In genomic region chr10:24207781-24208611, GRCh38 we compare ENCODE assay signal across 1 cellular context.
TF ChIP-seq lines count a peak whose summit lies in the region.

No MANE protein-coding gene starts in this region.

TF ChIP-seq in HepG2, 621 proteins besides CTCF, POLR2A, EP300 and RAD21 (continued from another document and continues in another):
- TF ChIP-seq PRDM15 (CRISPR knock-in tag; IDR thresholded peaks at IDR 0.05), result no peak
- no peak for TF ChIP-seq BRD4 (CRISPR knock-in tag; IDR thresholded peaks at IDR 0.05)
- TF ChIP-seq TERF1 (CRISPR knock-in tag; IDR thresholded peaks at IDR 0.05), result no peak
- no peak for TF ChIP-seq PBX2 (CRISPR knock-in tag; IDR thresholded peaks at IDR 0.05)
- no peak for TF ChIP-seq NFE2 (CRISPR knock-in tag; IDR thresholded peaks at IDR 0.05)
- 0 out of 2 replicates have a peak, but pooled peaks have one; percentile 9 for TF ChIP-seq CREM (IDR thresholded peaks at IDR 0.05)
- no peak for TF ChIP-seq CREM (CRISPR knock-in tag; IDR thresholded peaks at IDR 0.05)
- peak; percentile 64 for TF ChIP-seq PAXIP1 (CRISPR knock-in tag; conservative IDR thresholded peaks at IDR 0.05)
- TF ChIP-seq CCDC6 (CRISPR knock-in tag; IDR thresholded peaks at IDR 0.05), result no peak
- TF ChIP-seq HNF1B (CRISPR knock-in tag; IDR thresholded peaks at IDR 0.05), result no peak
- TF ChIP-seq FUBP1 (CRISPR knock-in tag; IDR thresholded peaks at IDR 0.05; ENCODE audit: borderline replicate concordance), result no peak
- TF ChIP-seq ZNF431 (CRISPR knock-in tag; IDR thresholded peaks at IDR 0.05; ENCODE audit: borderline replicate concordance, low read depth), result no peak
- TF ChIP-seq ASH2L (IDR thresholded peaks at IDR 0.05; ENCODE audit: insufficient read length, low read depth, low read length), result no peak
- no peak for TF ChIP-seq ZNF570 (CRISPR knock-in tag; IDR thresholded peaks at IDR 0.05; ENCODE audit: borderline replicate concordance)
- TF ChIP-seq FOXP1 (IDR thresholded peaks at IDR 0.05), result no peak
- TF ChIP-seq FOXP1 (CRISPR knock-in tag; IDR thresholded peaks at IDR 0.05), result 0 out of 2 replicates have a peak, but pooled peaks have one; percentile 5
- TF ChIP-seq ZNF557 (CRISPR knock-in tag; IDR thresholded peaks at IDR 0.05), result no peak
- TF ChIP-seq ZNF441 (CRISPR knock-in tag; IDR thresholded peaks at IDR 0.05; ENCODE audit: borderline replicate concordance), result no peak
- TF ChIP-seq RERE (CRISPR knock-in tag; IDR thresholded peaks at IDR 0.05; ENCODE audit: low read depth), result no peak
- TF ChIP-seq ZNF264 (CRISPR knock-in tag; IDR thresholded peaks at IDR 0.05), result peak; percentile 50; the same call in 1 of the 2 replicates
- TF ChIP-seq KAT2B (IDR thresholded peaks at IDR 0.05; ENCODE audit: borderline replicate concordance, low read depth, low read length), result no peak
- TF ChIP-seq KAT7 (CRISPR knock-in tag; IDR thresholded peaks at IDR 0.05; ENCODE audit: borderline replicate concordance), result no peak
- TF ChIP-seq ARID3A (IDR thresholded peaks at IDR 0.05; ENCODE audit: low read depth, low read length), result peak; percentile 23
- no peak for TF ChIP-seq ELF4 (CRISPR knock-in tag; IDR thresholded peaks at IDR 0.05; ENCODE audit: borderline replicate concordance)
- TF ChIP-seq MAF1 (CRISPR knock-in tag; IDR thresholded peaks at IDR 0.05; ENCODE audit: borderline replicate concordance), result no peak
- no peak for TF ChIP-seq ZNF781 (CRISPR knock-in tag; IDR thresholded peaks at IDR 0.05; ENCODE audit: borderline replicate concordance, not compliant biosample characterization)
- TF ChIP-seq CSRNP2 (CRISPR knock-in tag; conservative IDR thresholded peaks at IDR 0.05; ENCODE audit: low read depth), result no peak
- no peak for TF ChIP-seq SIN3B (IDR thresholded peaks at IDR 0.05; ENCODE audit: low read length)
- TF ChIP-seq RXRA (CRISPR knock-in tag; IDR thresholded peaks at IDR 0.05), result peak; percentile 86; the same call in 1 of the 2 replicates
- peak; percentile 41; the same call in 1 of the 2 replicates for TF ChIP-seq GATAD2A (CRISPR knock-in tag; IDR thresholded peaks at IDR 0.05)
- TF ChIP-seq ZNF567 (CRISPR knock-in tag; IDR thresholded peaks at IDR 0.05; ENCODE audit: borderline replicate concordance), result no peak
